In genomic region chr16:29961127-29961478, GRCh38 we compare ENCODE assay signal across 8 cellular contexts. TPM values are rescaled to one million over a fixed set of nuclear protein-coding genes. Genes with fewer than 3 reads are reported as not detected.
DNase-seq lines count a peak whose midpoint lies in the region; ATAC-seq and TF ChIP-seq lines count a peak whose summit lies in the region.

No MANE protein-coding gene starts in this region.

- ATAC-seq in Panc1 = no peak
- ATAC-seq in HG03039 (IDR thresholded peaks at IDR 0.05; ENCODE audit: unreplicated experiment) = no peak

- peak overlapping the region; percentile 86 for H3K27ac ChIP-seq in Panc1 (ENCODE audit: low read length)
- peak overlapping the region; percentile 94 to 97 (median 94) for H3K27ac ChIP-seq in esophagus squamous epithelium
- H3K27ac ChIP-seq in sigmoid colon = peak overlapping the region; percentile 90 to 96 (median 94)

- no peak for TF ChIP-seq EP300 in sigmoid colon (IDR thresholded peaks at IDR 0.05)

- TF ChIP-seq POLR2A in esophagus squamous epithelium (IDR thresholded peaks at IDR 0.05) (no peak), sigmoid colon (IDR thresholded peaks at IDR 0.05) (no peak)

- DNase-seq in Panc1 (ENCODE audit: low read depth, low spot score) = no peak
- no peak for DNase-seq in esophagus squamous epithelium (lab: John Stamatoyannopoulos, UW)
- no peak for DNase-seq in sigmoid colon
- no peak for DNase-seq in NCI-H345 treated with DMSO at 0.1 percent for 48 hours (lab: John Stamatoyannopoulos, UW; ENCODE audit: unreplicated experiment)
- DNase-seq in HuH-7.5 (ENCODE audit: low spot score) = no peak
- DNase-seq in GM19240 (ENCODE audit: insufficient read length, low spot score) = no peak

- H3K36me3 ChIP-seq in Panc1 (ENCODE audit: control insufficient read depth, insufficient read depth, low read length) = no peaks in the 10 kb centered on the region
- peaks cover 0 to 25% (median 0%) of the 10 kb centered on the region in 3 donors for H3K36me3 ChIP-seq in esophagus squamous epithelium
- peaks cover 0 to 5% (median 0%) of the 10 kb centered on the region in 4 donors for H3K36me3 ChIP-seq in sigmoid colon

- H3K27me3 ChIP-seq in Panc1 (ENCODE audit: control insufficient read depth, insufficient read depth, low read length) (no peaks in the 10 kb centered on the region), esophagus squamous epithelium (no peaks in the 10 kb centered on the region), sigmoid colon (no peaks in the 10 kb centered on the region)

- H3K4me1 ChIP-seq in Panc1 (ENCODE audit: control insufficient read depth, insufficient read depth, low read length) (peaks cover 15% of the 10 kb centered on the region), esophagus squamous epithelium (peaks cover 0 to 32% (median 11%) of the 10 kb centered on the region in 3 donors), sigmoid colon (peaks cover 0 to 18% (median 17%) of the 10 kb centered on the region in 4 donors)

- intact Hi-C loops in Panc1 (cut with micrococcal nuclease; ENCODE audit: unreplicated experiment) (loop anchor here (2.0 kb wide), 1 partner anchor 16 kb away; no protein-coding TSS in a partner anchor), esophagus squamous epithelium (cut with DNase I) (no loop called here), sigmoid colon (cut with DNase I) (loop anchor here (2.0 kb wide), 1 partner anchor 34 kb away; the partner anchor contains the start of gene KCTD13)

- TF ChIP-seq CTCF in Panc1 (IDR thresholded peaks at IDR 0.05) (no peak), esophagus squamous epithelium (IDR thresholded peaks at IDR 0.05) (no peak), sigmoid colon (IDR thresholded peaks at IDR 0.05) (no peak)

- H3K9me3 ChIP-seq in Panc1 (ENCODE audit: control insufficient read depth, insufficient read depth, low read depth, low read length) = no peaks in the 10 kb centered on the region
- no peaks in the 10 kb centered on the region for H3K9me3 ChIP-seq in esophagus squamous epithelium
- no peaks in the 10 kb centered on the region for H3K9me3 ChIP-seq in sigmoid colon

- 57 to 65% methylated on average over 8 of the region's 10 CpGs for WGBS in esophagus squamous epithelium, 2 donors
- WGBS in sigmoid colon, 2 donors = 53 to 66% methylated on average over 10 of the region's 10 CpGs

- in situ Hi-C loops in Panc1 (cut with HindIII; ENCODE audit: low pct_unique_long_range_greater_than_20kb, low sequenced_read_pairs) = no loop called here

- no TSS peak for BruUV-seq in Panc1 (replicated peaks; lab: Mats Ljungman, UMichigan)

- CTCF ChIA-PET in Panc1 (lab: Charles Lee) = interaction anchor here (1.2 kb wide), 1 partner anchor 44 kb away, joined by 5 read pairs; no protein-coding TSS in a partner anchor

- POLR2A ChIA-PET in Panc1 (lab: Charles Lee) = interaction anchor here (0.5 to 1.6 kb wide), 2 partner anchors 15 to 57 kb away, joined by 3 to 4 read pairs; no protein-coding TSS in a partner anchor

- H3K4me3 ChIP-seq in GM08714 (ENCODE audit: low read length) (peak overlapping the region; percentile 66; the same call in 1 of the 2 replicates), Panc1 (ENCODE audit: low read depth in 2 of 2, low read length in 2 of 2) (peak overlapping the region; percentile 69 to 72), esophagus squamous epithelium (peak overlapping the region in 3 of 4 donors; percentile 70 to 85 (median 83)), sigmoid colon (peak overlapping the region; percentile 64 to 91 (median 80))

RNA-seq across cellular contexts. Expression of gene TMEM219, which starts 0.8 kb away (rescaled TPM):
- total RNA-seq in Panc1 (2021; ENCODE audit: unreplicated experiment) (161 TPM), esophagus squamous epithelium (100 to 1,000 TPM in 1 of 4 donors, 10 to 100 TPM in 3; 48.0 to 119 (median 80.0) TPM), sigmoid colon (100 to 1,000 TPM; 103 to 136 (median 112) TPM)
- polyA plus RNA-seq in Panc1 (2012; ENCODE audit: insufficient read length) = 219 TPM
- polyA plus RNA-seq in sigmoid colon = 100 to 1,000 TPM; 178 to 314 (median 297) TPM

RNA-seq across cellular contexts. Expression of gene TAOK2, which starts 12.6 kb away (rescaled TPM):
- 99.4 TPM for total RNA-seq in Panc1 (2021; ENCODE audit: unreplicated experiment)
- polyA plus RNA-seq in Panc1 (2012; ENCODE audit: insufficient read length) = 71.7 TPM
- total RNA-seq in esophagus squamous epithelium = 10 to 100 TPM; 26.8 to 33.7 (median 30.4) TPM
- 10 to 100 TPM; 26.8 to 38.5 (median 29.7) TPM for total RNA-seq in sigmoid colon
- 10 to 100 TPM in 2 of 3 donors, 1 to 10 TPM in 1; 9.0 to 42.2 (median 12.7) TPM for polyA plus RNA-seq in sigmoid colon

RNA-seq across cellular contexts. Expression of gene HIRIP3, which starts 34.3 kb away (rescaled TPM):
- total RNA-seq in Panc1 (2021; ENCODE audit: unreplicated experiment) = 25.3 TPM
- polyA plus RNA-seq in Panc1 (2012; ENCODE audit: insufficient read length) = 22.6 TPM
- 10 to 100 TPM in 2 of 4 donors, 1 to 10 TPM in 2; 5.1 to 12.8 (median 9.7) TPM for total RNA-seq in esophagus squamous epithelium
- total RNA-seq in sigmoid colon = 10 to 100 TPM; 15.8 to 22.7 (median 19.7) TPM
- polyA plus RNA-seq in sigmoid colon = 10 to 100 TPM in 1 of 3 donors, 1 to 10 TPM in 2; 9.0 to 14.4 (median 9.7) TPM

RNA-seq across cellular contexts. Expression of gene INO80E, which starts 34.9 kb away (rescaled TPM):
- total RNA-seq in Panc1 (2021; ENCODE audit: unreplicated experiment) (104 TPM), esophagus squamous epithelium (10 to 100 TPM; 34.3 to 59.9 (median 48.0) TPM), sigmoid colon (100 to 1,000 TPM in 1 of 4 donors, 10 to 100 TPM in 3; 49.2 to 174 (median 54.7) TPM)
- polyA plus RNA-seq in Panc1 (2012; ENCODE audit: insufficient read length) = 198 TPM
- 10 to 100 TPM; 50.6 to 89.7 (median 60.1) TPM for polyA plus RNA-seq in sigmoid colon

RNA-seq across cellular contexts. Expression of gene KCTD13, which starts 35.1 kb away (rescaled TPM):
- total RNA-seq in Panc1 (2021; ENCODE audit: unreplicated experiment) = 45.7 TPM
- 42.5 TPM for polyA plus RNA-seq in Panc1 (2012; ENCODE audit: insufficient read length)
- 10 to 100 TPM in 3 of 4 donors, 1 to 10 TPM in 1; 8.4 to 17.2 (median 13.9) TPM for total RNA-seq in esophagus squamous epithelium
- total RNA-seq in sigmoid colon = 10 to 100 TPM in 3 of 4 donors, 1 to 10 TPM in 1; 9.8 to 20.5 (median 14.1) TPM
- 10 to 100 TPM in 2 of 3 donors, 1 to 10 TPM in 1; 5.4 to 26.1 (median 18.7) TPM for polyA plus RNA-seq in sigmoid colon
